ENCODE assay signal across 10 cellular contexts in the genomic region with DNA sequence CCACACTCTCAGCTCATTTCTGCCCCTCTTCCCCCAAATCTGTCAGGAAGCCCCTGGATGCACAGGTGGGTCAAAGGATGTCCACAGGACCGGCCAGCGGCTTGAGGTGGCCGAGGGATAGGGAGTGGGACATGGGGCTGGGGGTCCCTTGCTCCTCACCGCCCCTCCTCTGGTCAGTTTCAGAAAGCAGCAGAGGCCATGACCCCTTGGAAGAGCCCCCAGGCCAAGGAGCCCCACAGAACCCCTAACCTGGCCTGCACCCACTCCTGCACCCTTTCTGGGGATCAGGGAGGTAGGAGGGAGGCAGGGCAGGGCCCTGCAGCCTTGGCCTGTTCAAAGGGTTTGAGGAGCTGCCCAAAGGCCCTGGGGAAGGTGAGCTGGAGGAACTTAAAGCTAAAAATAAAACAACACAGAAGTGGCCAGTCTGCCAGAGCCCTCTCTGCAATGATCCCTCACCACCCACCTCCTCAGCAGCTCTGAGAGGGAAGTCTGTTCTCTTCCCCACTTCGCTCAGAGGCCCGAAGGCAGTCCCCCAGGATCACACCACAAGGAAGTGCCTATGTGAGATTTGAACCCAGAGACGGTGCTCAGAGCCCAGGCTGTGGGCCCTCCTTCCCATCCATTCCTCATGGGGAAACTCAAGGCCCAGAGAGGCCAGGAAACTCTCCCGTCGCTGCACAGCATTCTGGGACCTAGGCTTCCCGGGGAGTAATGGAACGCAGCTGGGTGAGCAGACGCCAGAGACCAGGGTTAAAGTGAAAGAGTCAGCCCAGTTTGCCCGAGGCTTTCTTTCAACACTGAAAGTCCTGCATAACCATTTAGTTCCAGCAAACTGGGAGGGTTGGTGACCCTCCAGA. TPM values are rescaled to one million over a fixed set of nuclear protein-coding genes. Genes with fewer than 3 reads are reported as not detected.
A peak's percentile ranks its signal among the peaks of the same experiment; 100 is the strongest.
DNase-seq lines count a peak whose midpoint lies in the region; ATAC-seq and TF ChIP-seq lines count a peak whose summit lies in the region.
"Had no signal": no experiment of that assay in that cellular context is flagged by ENCODE, and none has a peak within 500 bp of the region (broad histone marks: within the 10 kb centered on the region; RNA-seq: fewer than 3 reads in every experiment).

No MANE protein-coding gene starts in this region.

- intact Hi-C loops in mucosa of descending colon (cut with DNase I, micrococcal nuclease) = no loop called here
- intact Hi-C loops in vagina (cut with DNase I) = no loop called here

- peak overlapping the region; percentile 88 for H3K27ac Mint-ChIP-seq in activated naive CD4-positive, alpha-beta T cell treated with anti-CD3 and anti-CD28 coated beads, Interleukin-2, amount 10 ng/mL, durations not matched to agents 7 days and 5 days
- H3K27ac Mint-ChIP-seq: type B pancreatic cell had no signal

- no peak for TF ChIP-seq POLR2A in vagina (IDR thresholded peaks at IDR 0.05)

- H3K27ac ChIP-seq in vagina = peak overlapping the region; percentile 88

- H3K4me1 ChIP-seq in mucosa of descending colon (ENCODE audit: low read depth) = no peaks in the 10 kb centered on the region
- H3K4me1 ChIP-seq in vagina = peaks cover 53% of the 10 kb centered on the region

- H3K27me3 Mint-ChIP-seq in activated naive CD4-positive, alpha-beta T cell treated with anti-CD3 and anti-CD28 coated beads, Interleukin-2, amount 10 ng/mL, durations not matched to agents 7 days and 5 days = peaks cover under 1% of the 10 kb centered on the region
- H3K27me3 Mint-ChIP-seq: type B pancreatic cell had no signal

- DNase-seq in activated naive CD4-positive, alpha-beta T cell treated with anti-CD3 and anti-CD28 coated beads, Interleukin-2, amount 10 ng/mL, durations not matched to agents 7 days and 5 days = no peak
- DNase-seq in activated naive CD4-positive, alpha-beta T cell (lab: John Stamatoyannopoulos, UW) = no peak
- DNase-seq in choroid plexus epithelial cell (ENCODE audit: low read depth) = peak; percentile 54
- no peak for DNase-seq in mucosa of descending colon
- no peak for DNase-seq in vagina (ENCODE audit: extremely low spot score in 2 of 2)
- no peak for DNase-seq in NCI-H2029 (lab: John Stamatoyannopoulos, UW)

- H3K9me3 ChIP-seq in mucosa of descending colon = peaks cover 12% of the 10 kb centered on the region
- H3K9me3 ChIP-seq in vagina = no peaks in the 10 kb centered on the region

- peak overlapping the region; percentile 88 for H3K4me3 Mint-ChIP-seq in activated naive CD4-positive, alpha-beta T cell treated with anti-CD3 and anti-CD28 coated beads, Interleukin-2, amount 10 ng/mL, durations not matched to agents 7 days and 5 days
- H3K4me3 Mint-ChIP-seq: type B pancreatic cell had no signal

- H3K36me3 Mint-ChIP-seq in activated naive CD4-positive, alpha-beta T cell treated with anti-CD3 and anti-CD28 coated beads, Interleukin-2, amount 10 ng/mL, durations not matched to agents 7 days and 5 days = peaks cover 32% of the 10 kb centered on the region
- H3K36me3 Mint-ChIP-seq: type B pancreatic cell had no signal

- ATAC-seq in mucosa of descending colon = peak; percentile 3
- ATAC-seq in GM19351 (IDR thresholded peaks at IDR 0.05; ENCODE audit: unreplicated experiment) = no peak
- ATAC-seq in GM19463 (IDR thresholded peaks at IDR 0.05; ENCODE audit: unreplicated experiment) = no peak

- H3K9me3 Mint-ChIP-seq in activated naive CD4-positive, alpha-beta T cell treated with anti-CD3 and anti-CD28 coated beads, Interleukin-2, amount 10 ng/mL, durations not matched to agents 7 days and 5 days = peaks cover 21% of the 10 kb centered on the region

- no peak for TF ChIP-seq CTCF in choroid plexus epithelial cell (conservative IDR thresholded peaks at IDR 0.05; ENCODE audit: low read depth, low read length)
- no peak for TF ChIP-seq CTCF in mucosa of descending colon (IDR thresholded peaks at IDR 0.05)
- no peak for TF ChIP-seq CTCF in vagina (IDR thresholded peaks at IDR 0.05)

- CTCF ChIA-PET in activated naive CD4-positive, alpha-beta T cell treated with anti-CD3 and anti-CD28 coated beads, Interleukin-2, amount 10 ng/mL, durations not matched to agents 7 days and 5 days (lab: Charles Lee) = interaction anchor here (0.6 to 2.5 kb wide), 3 partner anchors 17 to 118 kb away, joined by 3 to 8 read pairs (median 5); partner anchors contain the start of gene TOR2A

- H3K4me3 ChIP-seq in choroid plexus epithelial cell (ENCODE audit: low read depth, low read length) (peak overlapping the region; percentile 65), mucosa of descending colon (peak overlapping the region; percentile 7), vagina (peak overlapping the region; percentile 65 to 69)

- H3K27me3 ChIP-seq in vagina = no peaks in the 10 kb centered on the region

- H3K4me1 Mint-ChIP-seq in activated naive CD4-positive, alpha-beta T cell treated with anti-CD3 and anti-CD28 coated beads, Interleukin-2, amount 10 ng/mL, durations not matched to agents 7 days and 5 days = peaks cover 41% of the 10 kb centered on the region

- H3K36me3 ChIP-seq in mucosa of descending colon (ENCODE audit: low read depth) = no peaks in the 10 kb centered on the region
- no peaks in the 10 kb centered on the region for H3K36me3 ChIP-seq in vagina

RNA-seq across cellular contexts. Expression of gene ENG, which starts 0.9 kb away (rescaled TPM):
- total RNA-seq in mucosa of descending colon = 10 to 100 TPM; 18.3 to 35.5 (median 34.8) TPM
- 130 TPM for total RNA-seq in vagina
- total RNA-seq: Calu3 had no signal

RNA-seq across cellular contexts. Expression of gene AK1, which starts 23.9 kb away (rescaled TPM):
- total RNA-seq in mucosa of descending colon (100 to 1,000 TPM in 2 of 3 donors, 10 to 100 TPM in 1; 66.7 to 157 (median 106) TPM), vagina (33.4 TPM)

RNA-seq across cellular contexts. Expression of gene ST6GALNAC6, which starts 45.9 kb away (rescaled TPM):
- total RNA-seq in mucosa of descending colon = 100 to 1,000 TPM; 121 to 266 (median 175) TPM
- total RNA-seq in vagina = 108 TPM

RNA-seq across cellular contexts. Expression of gene FPGS, which starts 50.9 kb away (rescaled TPM):
- total RNA-seq in mucosa of descending colon = 10 to 100 TPM; 41.0 to 46.5 (median 41.3) TPM
- total RNA-seq in vagina = 99.7 TPM

Comparison
In these comparisons a context has a peak if more than half of its experiments do, and no peak if none do; other contexts are left out.
1. H3K4me3 ChIP-seq: peak in every context shown above with its lines; median percentile 67 in vagina; 65 in choroid plexus epithelial cell; 7 in mucosa of descending colon.